ENCODE assay signal across 32 cellular contexts in the genomic region with DNA sequence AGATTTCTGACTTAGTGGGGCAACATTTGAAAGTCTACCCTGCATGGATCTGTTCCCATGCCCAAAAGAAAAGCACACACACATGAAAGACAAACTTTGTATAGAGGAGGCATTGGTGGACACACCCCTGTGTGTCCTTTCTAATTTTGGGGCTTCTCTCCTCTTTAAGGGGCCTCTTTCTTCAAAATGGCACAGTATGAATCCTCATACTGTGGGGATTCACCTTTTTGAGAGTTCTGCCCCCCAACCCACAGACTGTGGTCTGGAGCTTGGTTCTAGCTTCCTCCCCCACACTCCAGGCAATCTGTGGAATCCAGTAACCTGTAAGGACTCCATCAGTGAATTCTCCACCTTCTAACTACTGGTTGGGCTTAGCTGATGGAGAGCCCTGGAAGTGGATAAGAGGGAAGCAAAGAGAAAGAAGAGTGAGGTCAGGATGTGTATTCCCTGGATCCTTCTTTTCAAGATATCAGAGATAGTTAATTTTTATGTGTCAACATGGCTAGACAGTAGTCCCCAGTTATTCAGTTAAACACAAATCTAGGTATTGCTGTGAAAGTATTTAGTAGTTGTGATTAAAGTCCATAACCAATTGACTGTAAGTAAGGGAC.
"Had no signal": no experiment of that assay in that cellular context is flagged by ENCODE, and none has a peak within 500 bp of the region (broad histone marks: within the 10 kb centered on the region; RNA-seq: fewer than 3 reads in every experiment).

No MANE protein-coding gene starts in this region.

- ATAC-seq: activated CD4-positive, CD25-positive, alpha-beta regulatory T cell treated with anti-CD3 and anti-CD28 coated beads, Interleukin-2, amount 50 U/mL, for 24 hours; activated T-cell treated with anti-CD3 and anti-CD28 coated beads, Interleukin-2, amount 50 U/mL, for 72 hours; gastroesophageal sphincter; T-cell had no signal

- H3K4me3 Mint-ChIP-seq: activated B cell treated with CpG ODN at 0.5 μM for 24 hours; activated CD4-positive, alpha-beta memory T cell treated with anti-CD3 and anti-CD28 coated beads, Interleukin-2, amount 10 ng/mL, durations not matched to agents 7 days and 5 days; activated CD4-positive, alpha-beta T cell treated with anti-CD3 and anti-CD28 coated beads, Interleukin-2, amount 10 ng/mL, durations not matched to agents 7 days and 5 days; activated naive CD8-positive, alpha-beta T cell; activated T-cell treated with anti-CD3 and anti-CD28 coated beads, Interleukin-2, amount 50 U/mL, for 24 hours; activated T-cell treated with anti-CD3 and anti-CD28 coated beads, Interleukin-2, amount 50 U/mL, for 72 hours; central memory CD8-positive, alpha-beta T cell; dendritic cell treated with granulocyte-macrophage colony-stimulating factor and Interleukin-4, amounts not matched to agents 40 ng/mL and 50 ng/mL, for 4 days; T-cell; T-helper 1 cell treated with Interleukin-12 subunit alpha and Interleukin-12 subunit beta and Interleukin-4 antibody, amounts not matched to agents 30 μg/mL and 1 μg/mL, for 36 hours had no signal

- H3K27ac ChIP-seq: brain microvascular endothelial cell, coronary artery, dorsolateral prefrontal cortex, epithelial cell of prostate, esophagus squamous epithelium, gastroesophageal sphincter, WERI-Rb-1 had no signal

- H3K4me1 Mint-ChIP-seq: activated B cell treated with CpG ODN at 0.5 μM for 24 hours had no signal

- FAIRE-seq: astrocyte, endothelial cell of umbilical vein had no signal

- H3K27me3 Mint-ChIP-seq: activated CD4-positive, alpha-beta memory T cell treated with anti-CD3 and anti-CD28 coated beads, Interleukin-2, amount 10 ng/mL, durations not matched to agents 7 days and 5 days; central memory CD8-positive, alpha-beta T cell; dendritic cell treated with granulocyte-macrophage colony-stimulating factor and Interleukin-4, amounts not matched to agents 40 ng/mL and 50 ng/mL, for 4 days had no signal

- H3K36me3 ChIP-seq: brain microvascular endothelial cell, esophagus squamous epithelium, gastroesophageal sphincter, WERI-Rb-1 had no signal

- H3K27me3 ChIP-seq: brain microvascular endothelial cell, dorsolateral prefrontal cortex, esophagus squamous epithelium, gastroesophageal sphincter had no signal

- H3K27ac Mint-ChIP-seq: activated B cell treated with CpG ODN at 0.5 μM for 24 hours; activated CD4-positive, alpha-beta memory T cell treated with anti-CD3 and anti-CD28 coated beads, Interleukin-2, amount 10 ng/mL, durations not matched to agents 7 days and 5 days; activated CD4-positive, alpha-beta T cell treated with anti-CD3 and anti-CD28 coated beads, Interleukin-2, amount 10 ng/mL, durations not matched to agents 7 days and 5 days; activated naive CD8-positive, alpha-beta T cell; activated T-cell treated with anti-CD3 and anti-CD28 coated beads, Interleukin-2, amount 50 U/mL, for 24 hours; activated T-cell treated with anti-CD3 and anti-CD28 coated beads, Interleukin-2, amount 50 U/mL, for 72 hours; dendritic cell treated with granulocyte-macrophage colony-stimulating factor and Interleukin-4, amounts not matched to agents 40 ng/mL and 50 ng/mL, for 4 days; T-cell; T-helper 1 cell treated with Interleukin-12 subunit alpha and Interleukin-12 subunit beta and Interleukin-4 antibody, amounts not matched to agents 30 μg/mL and 1 μg/mL, for 36 hours had no signal

- DNase-seq: activated B cell treated with CpG ODN at 0.5 μM for 24 hours; activated CD4-positive, alpha-beta memory T cell treated with anti-CD3 and anti-CD28 coated beads, Interleukin-2, amount 10 ng/mL, durations not matched to agents 7 days and 5 days; activated CD4-positive, alpha-beta T cell treated with anti-CD3 and anti-CD28 coated beads, Interleukin-2, amount 10 ng/mL, durations not matched to agents 7 days and 5 days; activated CD4-positive, alpha-beta T cell treated with anti-CD3 and anti-CD28 coated beads, Interleukin-2, amount 50 U/mL, for 4 hours; activated CD8-positive, alpha-beta memory T cell treated with anti-CD3 and anti-CD28 coated beads, Interleukin-2, amount 50 U/mL, for 48 hours; activated gamma-delta T cell; activated naive CD4-positive, alpha-beta T cell; activated naive CD4-positive, alpha-beta T cell treated with anti-CD3 and anti-CD28 coated beads, Interleukin-2, amount 50 U/mL, for 16 hours; activated T-cell treated with anti-CD3 and anti-CD28 coated beads for 4 hours; activated T-cell treated with anti-CD3 and anti-CD28 coated beads, Interleukin-2, amount 50 U/mL, for 24 hours; activated T-cell treated with anti-CD3 and anti-CD28 coated beads, Interleukin-2, amount 50 U/mL, for 72 hours; amniotic stem cell; anterior cingulate cortex; brain microvascular endothelial cell; dorsolateral prefrontal cortex; effector memory CD4-positive, alpha-beta T cell; esophagus squamous epithelium; foreskin melanocyte; SW 1271; T-cell; T-helper 9 cell; WERI-Rb-1 had no signal

- H3K4me1 ChIP-seq: esophagus squamous epithelium, gastroesophageal sphincter had no signal

- H3K4me3 ChIP-seq: coronary artery, dorsolateral prefrontal cortex, esophagus squamous epithelium, gastroesophageal sphincter had no signal
